ENCODE assay signal across 14 cellular contexts in genomic region chr14:37591941-37592287, GRCh38. TPM values are rescaled to one million over a fixed set of nuclear protein-coding genes. Genes with fewer than 3 reads are reported as not detected.
A peak's percentile ranks its signal among the peaks of the same experiment; 100 is the strongest.
DNase-seq lines count a peak whose midpoint lies in the region; TF ChIP-seq lines count a peak whose summit lies in the region.
"Had no signal": no experiment of that assay in that cellular context is flagged by ENCODE, and none has a peak within 500 bp of the region (broad histone marks: within the 10 kb centered on the region; RNA-seq: fewer than 3 reads in every experiment).

No MANE protein-coding gene starts in this region.

- no peak overlapping the region for H2BK12ac ChIP-seq in neuronal stem cell (ENCODE audit: low read length)

- peak overlapping the region; percentile 57 for H3K18ac ChIP-seq in neuronal stem cell (ENCODE audit: low read length)

- no peak overlapping the region for H4K8ac ChIP-seq in neuronal stem cell (ENCODE audit: low read depth, low read length)

- H3K23ac ChIP-seq in neuronal stem cell (ENCODE audit: low read depth, low read length, poor library complexity) = peak overlapping the region; percentile 71

- H2AFZ ChIP-seq in neuronal stem cell (ENCODE audit: low read length) = peak overlapping the region; percentile 67

- H3K27ac ChIP-seq in esophagus (ENCODE audit: low read depth in 2 of 2, low read length in 1 of 2) (peak overlapping the region; percentile 78 to 80), neuronal stem cell (replicated peaks; ENCODE audit: low read length) (no peak overlapping the region)
- no peak overlapping the region for H3K27ac ChIP-seq in effector memory CD4-positive, alpha-beta T cell (ENCODE audit: insufficient read depth, low read length, poor library complexity, severe bottlenecking)
- H3K27ac ChIP-seq: right atrium auricular region had no signal

- H3K4ac ChIP-seq in neuronal stem cell (ENCODE audit: low read length) = no peak overlapping the region

- H3K14ac ChIP-seq in neuronal stem cell (ENCODE audit: low read length) = peak overlapping the region; percentile 33

- H3K4me3 ChIP-seq in LNCaP clone FGC (ENCODE audit: low read depth, low read length) = peak overlapping the region; percentile 69
- peak overlapping the region; percentile 50 to 79 for H3K4me3 ChIP-seq in esophagus (ENCODE audit: low read depth in 1 of 2, low read length in 2 of 2)
- H3K4me3 ChIP-seq in neuronal stem cell (ENCODE audit: low read length in 2 of 2) = peak overlapping the region in 1 of 2 donors; percentile 55
- no peak overlapping the region for H3K4me3 ChIP-seq in effector memory CD4-positive, alpha-beta T cell (ENCODE audit: insufficient read depth, low read depth, low read length, poor library complexity, severe bottlenecking)
- H3K4me3 ChIP-seq: K562, right atrium auricular region had no signal

- H2BK15ac ChIP-seq in neuronal stem cell (ENCODE audit: low read length) = no peak overlapping the region

- H2BK5ac ChIP-seq in neuronal stem cell (ENCODE audit: low read length) = no peak overlapping the region

- peak overlapping the region; percentile 48 for H3K4me2 ChIP-seq in neuronal stem cell (ENCODE audit: insufficient read depth, low read length, poor library complexity, severe bottlenecking)

- H3K9ac ChIP-seq in neuronal stem cell (ENCODE audit: low read depth, low read length, poor library complexity) = no peak overlapping the region

- TF ChIP-seq CTCF in LNCaP clone FGC (IDR thresholded peaks at IDR 0.05; ENCODE audit: control insufficient read depth, extremely low read depth, insufficient read depth) = no peak

- H3K79me1 ChIP-seq in neuronal stem cell (ENCODE audit: low read depth, low read length) = peaks cover 4% of the 10 kb centered on the region

- H3K36me3 ChIP-seq in esophagus (ENCODE audit: control insufficient read depth in 2 of 2, insufficient read depth in 2 of 2, low read length in 1 of 2) = peaks cover 0 to 2% of the 10 kb centered on the region in 2 donors
- no peaks in the 10 kb centered on the region for H3K36me3 ChIP-seq in neuronal stem cell (replicated peaks in 1 of 2; ENCODE audit: control insufficient read depth in 2 of 2, insufficient read depth in 2 of 2, low read length in 2 of 2)
- H3K36me3 ChIP-seq in effector memory CD4-positive, alpha-beta T cell (ENCODE audit: control insufficient read depth, insufficient read depth, low read length) = no peaks in the 10 kb centered on the region
- H3K36me3 ChIP-seq: right atrium auricular region had no signal

- no peaks in the 10 kb centered on the region for H3K27me3 ChIP-seq in esophagus (ENCODE audit: control insufficient read depth in 1 of 2, insufficient read depth in 2 of 2, low read length in 2 of 2)
- peaks cover 23 to 98% (median 84%) of the 10 kb centered on the region in 3 experiments for H3K27me3 ChIP-seq in neuronal stem cell (ENCODE audit: control insufficient read depth in 3 of 3, insufficient read depth in 3 of 3, low read depth in 1 of 3, low read length in 3 of 3)
- H3K27me3 ChIP-seq in effector memory CD4-positive, alpha-beta T cell (replicated peaks; ENCODE audit: control insufficient read depth, insufficient read depth, low read length, poor library complexity, severe bottlenecking) = peaks cover 48% of the 10 kb centered on the region

- H2BK120ac ChIP-seq in neuronal stem cell (ENCODE audit: low read depth, low read length) = no peak overlapping the region

- no peak overlapping the region for H2AK5ac ChIP-seq in neuronal stem cell (ENCODE audit: low read depth, low read length)

- no peak overlapping the region for H4K91ac ChIP-seq in neuronal stem cell (ENCODE audit: low read depth, low read length, poor library complexity)

- WGBS in esophagus, 2 donors = 5 to 7% methylated on average over 31 of the region's 31 CpGs
- no CpG with 5 or more reads among the region's 31 CpGs for WGBS in neuronal stem cell (ENCODE audit: extremely low coverage in 2 of 2, insufficient read length in 2 of 2, insufficient replicate concordance in 1 of 2), 2 donors

- peak; percentile 80 for DNase-seq in DMS79 treated with DMSO at 0.1 percent for 48 hours (lab: John Stamatoyannopoulos, UW)
- DNase-seq in LNCaP clone FGC (ENCODE audit: low read depth) = no peak
- DNase-seq in neuronal stem cell (ENCODE audit: low spot score) = no peak
- no peak for DNase-seq in LoVo (ENCODE audit: low spot score)
- no peak for DNase-seq in activated gamma-delta T cell treated with Interleukin-2 at 50 U/mL for 16 hours
- no peak for DNase-seq in effector memory CD4-positive, alpha-beta T cell
- DNase-seq in medulla oblongata (ENCODE audit: extremely low spot score) = no peak
- DNase-seq: activated CD8-positive, alpha-beta memory T cell treated with anti-CD3 and anti-CD28 coated beads, Interleukin-2, amount 10 ng/mL, durations not matched to agents 7 days and 5 days; anterior cingulate cortex; erythroblast; T-cell had no signal

- H3K9me3 ChIP-seq in esophagus (ENCODE audit: control insufficient read depth in 2 of 2, insufficient read depth in 1 of 2, low read depth in 1 of 2, low read length in 1 of 2) = no peaks in the 10 kb centered on the region
- no peaks in the 10 kb centered on the region for H3K9me3 ChIP-seq in neuronal stem cell (replicated peaks in 1 of 2; ENCODE audit: control insufficient read depth in 2 of 2, insufficient read depth in 1 of 2, low read depth in 1 of 2, low read length in 2 of 2)
- H3K9me3 ChIP-seq in effector memory CD4-positive, alpha-beta T cell (ENCODE audit: control insufficient read depth, low read length) = no peaks in the 10 kb centered on the region

- H3K4me1 ChIP-seq in esophagus (ENCODE audit: control insufficient read depth in 2 of 2, insufficient read depth in 2 of 2, low read length in 1 of 2) (no peaks in the 10 kb centered on the region), neuronal stem cell (ENCODE audit: control insufficient read depth in 2 of 2, insufficient read depth in 1 of 2, low read depth in 1 of 2, low read length in 2 of 2) (peaks cover 3 to 6% of the 10 kb centered on the region in 2 donors)
- H3K4me1 ChIP-seq in effector memory CD4-positive, alpha-beta T cell (ENCODE audit: control insufficient read depth, insufficient read depth, low read length, poor library complexity, severe bottlenecking) = peaks cover 12% of the 10 kb centered on the region

RNA-seq across cellular contexts. Expression of gene FOXA1, which starts 3.1 kb away (rescaled TPM):
- polyA plus RNA-seq in esophagus = 10 to 100 TPM in 1 of 2 donors, 1 to 10 TPM in 1; 9.5 to 10.1 TPM
- 0.08 TPM for polyA plus RNA-seq in neuronal stem cell (2013, experiment 1 of 2)
- polyA plus RNA-seq in neuronal stem cell (2013, experiment 2 of 2) = 0.11 TPM

RNA-seq across cellular contexts. Expression of gene TTC6, which starts 3.5 kb away (rescaled TPM):
- 1 to 10 TPM in 1 of 2 donors, under 1 TPM in 1; 0.27 to 2.4 TPM for polyA plus RNA-seq in esophagus
- 0.04 TPM for polyA plus RNA-seq in neuronal stem cell (2013, experiment 1 of 2)
- 0.01 TPM for polyA plus RNA-seq in neuronal stem cell (2013, experiment 2 of 2)

Comparison
In these comparisons a context has a peak if more than half of its experiments do, and no peak if none do; other contexts are left out.
1. H3K27ac ChIP-seq: peak in esophagus (2 of 2); none in neuronal stem cell (single experiment) and effector memory CD4-positive, alpha-beta T cell (single experiment).